In the genomic region with DNA sequence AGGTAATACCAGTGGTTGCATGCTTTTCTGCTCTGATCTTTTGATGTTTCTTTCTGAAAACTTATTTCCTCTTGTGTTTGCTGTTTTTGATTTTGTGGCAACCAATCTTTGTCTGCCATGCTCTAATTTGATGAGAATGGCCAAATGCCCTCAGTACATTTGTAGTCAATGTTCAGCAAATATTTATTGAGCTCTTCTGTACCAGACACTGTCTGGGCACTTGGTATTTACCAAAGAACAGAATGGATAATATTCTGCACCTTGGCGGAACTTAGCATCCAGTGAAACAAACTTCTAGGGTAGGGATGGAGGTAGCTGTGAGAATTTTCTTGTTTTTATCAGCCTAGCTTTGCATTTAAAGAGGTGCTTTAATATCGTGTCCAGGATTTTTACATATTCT, we compare ENCODE assay signal across 18 cellular contexts. TPM values are rescaled to one million over a fixed set of nuclear protein-coding genes. Genes with fewer than 3 reads are reported as not detected.
DNase-seq lines count a peak whose midpoint lies in the region; ATAC-seq, FAIRE-seq and TF ChIP-seq lines count a peak whose summit lies in the region.
"Had no signal": no experiment of that assay in that cellular context is flagged by ENCODE, and none has a peak within 500 bp of the region (broad histone marks: within the 10 kb centered on the region; RNA-seq: fewer than 3 reads in every experiment).

No MANE protein-coding gene starts in this region.

- no peak overlapping the region for H3K4me3 ChIP-seq in liver (ENCODE audit: low read depth in 1 of 3, low read length in 3 of 3)
- H3K4me3 ChIP-seq in HepG2 (replicated peaks in 1 of 3; ENCODE audit: insufficient read depth in 1 of 3, low read depth in 2 of 3, low read length in 3 of 3), result no peak overlapping the region
- no peak overlapping the region for H3K4me3 ChIP-seq in thyroid gland (replicated peaks in 1 of 3)
- H3K4me3 ChIP-seq: BLaER1 treated with 17β-estradiol and CSF1 and Interleukin-3, amounts not matched to agents 10 nM and 100 nM had no signal

- in situ Hi-C loops in HepG2 (cut with HindIII; ENCODE audit: extremely low pct_ligation_motif_present, low pct_unique_long_range_greater_than_20kb), result no loop called here

- H3K27me3 ChIP-seq in liver (ENCODE audit: control insufficient read depth in 4 of 4, insufficient read depth in 4 of 4, low read length in 3 of 4) (no peaks in the 10 kb centered on the region), HepG2 (ENCODE audit: control insufficient read depth in 1 of 2, insufficient read depth in 2 of 2, low read length in 2 of 2) (no peaks in the 10 kb centered on the region), thyroid gland (no peaks in the 10 kb centered on the region)
- H3K27me3 ChIP-seq: BLaER1 treated with 17β-estradiol and CSF1 and Interleukin-3, amounts not matched to agents 10 nM and 100 nM had no signal

- H3K4me3 Mint-ChIP-seq in memory B cell (no peak overlapping the region), nephron progenitor cell (no peak overlapping the region)

- CTCF ChIA-PET in HepG2 (lab: Yijun Ruan, JAX; ENCODE audit: low intra/inter-chr PET ratio, low total read pairs), result no interaction called here

- H2AFZ ChIP-seq in HepG2 (ENCODE audit: low read length), result no peak overlapping the region

- H3K9me3 Mint-ChIP-seq in memory B cell (no peaks in the 10 kb centered on the region), nephron progenitor cell (peaks cover 90% of the 10 kb centered on the region)

- H3K4me1 Mint-ChIP-seq in memory B cell, result peaks cover 43% of the 10 kb centered on the region
- H3K4me1 Mint-ChIP-seq in nephron progenitor cell, result peaks cover 5% of the 10 kb centered on the region

- 39% methylated on average over 2 of the region's 2 CpGs for WGBS in liver
- WGBS in HepG2 (ENCODE audit: low lambda C conversion rate), result 98% methylated on average over 2 of the region's 2 CpGs
- 69 to 72% methylated on average over 2 of the region's 2 CpGs for WGBS in thyroid gland, 2 donors

- POLR2A ChIA-PET in HepG2 (lab: Yijun Ruan, JAX), result no interaction called here

- intact Hi-C loops in HepG2 (cut with micrococcal nuclease; ENCODE audit: unreplicated experiment) (no loop called here), thyroid gland (cut with DNase I) (no loop called here)

- no peak for DNase-seq in HepG2 (ENCODE audit: low spot score)
- no peak for DNase-seq in memory B cell (ENCODE audit: low spot score in 2 of 2)
- no peak for DNase-seq in thyroid gland
- DNase-seq in nephron progenitor cell, result no peak
- DNase-seq in stimulated activated naive CD4-positive, alpha-beta T cell (lab: John Stamatoyannopoulos, UW), result no peak
- DNase-seq: DMS79 treated with DMSO at 0.1 percent for 48 hours, KBM-7, MV-4-11, NCI-H1694 treated with DMSO at 0.1 percent for 48 hours, NCI-H2107, NCI-H2227 treated with DMSO at 0.1 percent for 48 hours, NCI-H510A treated with DMSO at 0.1 percent for 48 hours, NCI-H82, SHP77 had no signal

- ATAC-seq in HepG2 (no peak), memory B cell (ENCODE audit: low read depth) (no peak)

- H3K36me3 ChIP-seq in liver (ENCODE audit: control insufficient read depth in 4 of 4, insufficient read depth in 3 of 4, low read depth in 1 of 4, low read length in 3 of 4) (peaks cover 0 to 2% (median 0%) of the 10 kb centered on the region in 4 donors), HepG2 (replicated peaks in 1 of 2; ENCODE audit: control insufficient read depth in 1 of 2, insufficient read depth in 2 of 2, low read length in 2 of 2) (0 out of 5 replicates have a peak, but pooled peaks cover 2 to 9% of the 10 kb centered on the region in 2 experiments), thyroid gland (no peaks in the 10 kb centered on the region)

- H3K27ac ChIP-seq in liver (ENCODE audit: low read depth in 1 of 2, low read length in 2 of 2) (no peak overlapping the region), HepG2 (ENCODE audit: extremely low read length, insufficient read depth, low read length) (no peak overlapping the region), VCaP (peak overlapping the region; percentile 18), thyroid gland (peak overlapping the region in 2 of 3 donors; percentile 6 to 21)
- H3K27ac ChIP-seq: BLaER1 treated with 17β-estradiol and CSF1 and Interleukin-3, amounts not matched to agents 10 nM and 100 nM had no signal

- H3K27ac Mint-ChIP-seq in memory B cell (peak overlapping the region; percentile 65), nephron progenitor cell (no peak overlapping the region)

- TF ChIP-seq RAD21 in liver (IDR thresholded peaks at IDR 0.05), result no peak
- TF ChIP-seq RAD21 in HepG2 (CRISPR knock-in tag; IDR thresholded peaks at IDR 0.05), result no peak

- H4K20me1 ChIP-seq in HepG2 (ENCODE audit: insufficient read depth, low read length), result peaks cover 72% of the 10 kb centered on the region

- H3K9ac ChIP-seq in liver (ENCODE audit: low read depth in 1 of 2, low read length in 2 of 2) (no peak overlapping the region), HepG2 (ENCODE audit: insufficient read depth, low read depth, low read length) (no peak overlapping the region)
- H3K9ac ChIP-seq: BLaER1 treated with 17β-estradiol and CSF1 and Interleukin-3, amounts not matched to agents 10 nM and 100 nM had no signal

- no peak for FAIRE-seq in HepG2 (lab: Jason Lieb, UNC)
- FAIRE-seq: H54 had no signal

- H3K36me3 Mint-ChIP-seq in memory B cell, result peaks cover 18% of the 10 kb centered on the region
- H3K36me3 Mint-ChIP-seq in nephron progenitor cell (ENCODE audit: low read depth), result peaks cover 96% of the 10 kb centered on the region

- no TSS peak for BruUV-seq in HepG2 (replicated peaks; lab: Mats Ljungman, UMichigan)

- H3K79me2 ChIP-seq in HepG2 (ENCODE audit: insufficient read depth, low read length), result peaks cover 85% of the 10 kb centered on the region

- no peak overlapping the region for H3K4me2 ChIP-seq in HepG2 (ENCODE audit: low read depth, low read length)

- H3K9me3 ChIP-seq in liver (ENCODE audit: control insufficient read depth in 4 of 4, low read length in 3 of 4), result no peaks in the 10 kb centered on the region
- no peaks in the 10 kb centered on the region for H3K9me3 ChIP-seq in HepG2 (ENCODE audit: low read length)
- H3K9me3 ChIP-seq in thyroid gland, result no peaks in the 10 kb centered on the region

- H3K4me1 ChIP-seq in liver (ENCODE audit: control insufficient read depth in 4 of 4, insufficient read depth in 4 of 4, low read length in 3 of 4) (peaks cover 5 to 30% (median 22%) of the 10 kb centered on the region in 4 donors), HepG2 (ENCODE audit: insufficient read depth, low read length) (peaks cover 43% of the 10 kb centered on the region), thyroid gland (peaks cover 31 to 40% of the 10 kb centered on the region in 2 donors)

- H3K27me3 Mint-ChIP-seq in memory B cell (no peaks in the 10 kb centered on the region), nephron progenitor cell (ENCODE audit: low read depth, poor library complexity) (peaks cover 3% of the 10 kb centered on the region)

- TF ChIP-seq POLR2A in HepG2 (IDR thresholded peaks at IDR 0.05; ENCODE audit: insufficient read depth in 1 of 2, low read depth in 2 of 2, low read length in 2 of 2), result no peak
- no peak for TF ChIP-seq POLR2A in thyroid gland (IDR thresholded peaks at IDR 0.05)

- TF ChIP-seq EP300 in HepG2 (IDR thresholded peaks at IDR 0.05; ENCODE audit: low read depth in 2 of 2, low read length in 2 of 2), result no peak
- TF ChIP-seq EP300 in HepG2 (CRISPR knock-in tag; IDR thresholded peaks at IDR 0.05; ENCODE audit: borderline replicate concordance), result no peak

- TF ChIP-seq CTCF in liver (IDR thresholded peaks at IDR 0.05; ENCODE audit: low read depth, low read length, missing input control), result no peak
- no peak for TF ChIP-seq CTCF in HepG2 (CRISPR knock-in tag; IDR thresholded peaks at IDR 0.05)
- no peak for TF ChIP-seq CTCF in VCaP (conservative IDR thresholded peaks at IDR 0.05)
- no peak for TF ChIP-seq CTCF in thyroid gland (IDR thresholded peaks at IDR 0.05)
- TF ChIP-seq CTCF in nephron progenitor cell (IDR thresholded peaks at IDR 0.05), result no peak

TF ChIP-seq in liver, 16 proteins besides CTCF, POLR2A, EP300 and RAD21 (continues in another document):
- TF ChIP-seq HNF4A (conservative IDR thresholded peaks at IDR 0.05), result peak; percentile 5 to 18
- no peak for TF ChIP-seq JUND (IDR thresholded peaks at IDR 0.05)

TF ChIP-seq in HepG2, 621 proteins besides CTCF, POLR2A, EP300 and RAD21 (continues in another document):
- TF ChIP-seq KDM4B (CRISPR knock-in tag; IDR thresholded peaks at IDR 0.05), result no peak
- TF ChIP-seq, protein P1, sequence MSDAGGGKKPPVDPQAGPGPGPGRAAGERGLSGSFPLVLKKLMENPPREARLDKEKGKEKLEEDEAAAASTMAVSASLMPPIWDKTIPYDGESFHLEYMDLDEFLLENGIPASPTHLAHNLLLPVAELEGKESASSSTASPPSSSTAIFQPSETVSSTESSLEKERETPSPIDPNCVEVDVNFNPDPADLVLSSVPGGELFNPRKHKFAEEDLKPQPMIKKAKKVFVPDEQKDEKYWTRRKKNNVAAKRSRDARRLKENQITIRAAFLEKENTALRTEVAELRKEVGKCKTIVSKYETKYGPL (CRISPR knock-in tag; IDR thresholded peaks at IDR 0.05), result no peak
- no peak for TF ChIP-seq NCOA5 (CRISPR knock-in tag; IDR thresholded peaks at IDR 0.05)

RNA-seq across cellular contexts. Expression of a gene that starts 19.6 kb away (rescaled TPM):
- total RNA-seq in liver (100 to 1,000 TPM in 1 of 2 donors, 10 to 100 TPM in 1; 84.6 to 101 TPM), HepG2 (2016; rRNA removed; fragmentation: Illumina TruSeq; extraction: Trizol) (83.4 and 116 TPM in 2 replicates), thyroid gland (100 to 1,000 TPM; 238 to 334 (median 268) TPM)
- polyA plus RNA-seq in liver (10 to 100 TPM; 12.3 to 31.5 TPM), HepG2 (2011; rRNA removed) (30.9 and 41.2 TPM in 2 replicates)
- 49.8 and 56.0 TPM in 2 replicates for total RNA-seq in HepG2 (2016; cell fraction: cytosol; rRNA removed; fragmentation: Illumina TruSeq; extraction: Trizol; ENCODE audit: low read depth)
- total RNA-seq in HepG2 (2016; cell fraction: insoluble cytoplasmic fraction; rRNA removed; fragmentation: Illumina TruSeq; extraction: Trizol), result 85.1 and 111 TPM in 2 replicates
- 37.5 and 46.3 TPM in 2 replicates for total RNA-seq in HepG2 (2016; cell fraction: membrane; rRNA removed; fragmentation: Illumina TruSeq; extraction: Trizol)
- 111 and 115 TPM in 2 replicates for total RNA-seq in HepG2 (2016; cell fraction: nucleus; rRNA removed; fragmentation: Illumina TruSeq; extraction: Trizol)
- polyA plus RNA-seq in HepG2 (2011; cell fraction: cytosol; rRNA removed), result 18.1 and 20.9 TPM in 2 replicates
- polyA plus RNA-seq in HepG2 (2011; cell fraction: nucleus; rRNA removed), result 63.6 and 74.5 TPM in 2 replicates
- polyA plus RNA-seq in HepG2 (2012), result 32.1 and 33.2 TPM in 2 replicates
- 1.3 and 1.9 TPM in 2 replicates for polyA plus RNA-seq in HepG2 (2016; cell fraction: cytosol; fragmentation: Illumina TruSeq; extraction: Trizol; ENCODE audit: low read depth)
- 58.4 and 61.6 TPM in 2 replicates for polyA plus RNA-seq in HepG2 (2016; cell fraction: insoluble cytoplasmic fraction; fragmentation: Illumina TruSeq; extraction: Trizol; ENCODE audit: low read depth)
- 5.5 and 6.1 TPM in 2 replicates for polyA plus RNA-seq in HepG2 (2016; cell fraction: membrane; fragmentation: Illumina TruSeq; extraction: Trizol; ENCODE audit: low read depth)
- polyA plus RNA-seq in HepG2 (2016; cell fraction: nucleus; fragmentation: Illumina TruSeq; extraction: Trizol; ENCODE audit: insufficient read depth, low read depth), result 79.2 and 84.2 TPM in 2 replicates
- 80.8 and 126 TPM in 2 replicates for polyA minus RNA-seq in HepG2 (2011; rRNA and poly(A)+ RNA removed; ENCODE audit: low replicate concordance)
- 50.9 and 56.9 TPM in 2 replicates for polyA minus RNA-seq in HepG2 (2011; cell fraction: cytosol; rRNA and poly(A)+ RNA removed)
- polyA minus RNA-seq in HepG2 (2011; cell fraction: nucleus; rRNA and poly(A)+ RNA removed), result 188 and 194 TPM in 2 replicates

Comparison
In these comparisons a context has a peak if more than half of its experiments do, and no peak if none do; other contexts are left out.
1. H3K27ac ChIP-seq: peak in VCaP (single experiment) and thyroid gland (2 of 3); none in liver (0 of 2) and HepG2 (single experiment).